ENCODE assay signal across 8 cellular contexts in genomic region chr6:43687437-43688347, GRCh38. TPM values are rescaled to one million over a fixed set of nuclear protein-coding genes. Genes with fewer than 3 reads are reported as not detected.
A peak's percentile ranks its signal among the peaks of the same experiment; 100 is the strongest.
DNase-seq lines count a peak whose midpoint lies in the region; ATAC-seq and TF ChIP-seq lines count a peak whose summit lies in the region.

TSS of gene MRPS18A (minus strand) at chr6:43687791. CDS start at chr6:43687779, 12 bp downstream.

- peaks cover 20% of the 10 kb centered on the region for H3K36me3 ChIP-seq in OCI-LY7 (ENCODE audit: insufficient read depth, low read length)

- peak within 1 kb of the TSS; percentile 98 for H3K4me3 ChIP-seq in OCI-LY7 (ENCODE audit: low read depth, low read length, poor library complexity, severe bottlenecking)

- H3K4me2 ChIP-seq in OCI-LY7 (ENCODE audit: low read length): peak within 1 kb of the TSS; percentile 89

- no TSS peak for BruUV-seq in OCI-LY7 (replicated peaks; lab: Mats Ljungman, UMichigan)

- peaks cover 47% of the 10 kb centered on the region for H3K79me2 ChIP-seq in OCI-LY7 (ENCODE audit: insufficient read depth, low read depth, low read length)

- in situ Hi-C loops in Caki2 (cut with HindIII; ENCODE audit: low pct_unique_long_range_greater_than_20kb, low sequenced_read_pairs): no loop called here

- H3K27ac ChIP-seq in OCI-LY7 (ENCODE audit: low read depth, low read length, poor library complexity, severe bottlenecking) (peak within 1 kb of the TSS; percentile 38), epithelial cell of prostate (peak within 1 kb of the TSS; percentile 76)

- peak within 1 kb of the TSS; percentile 98 for H2AFZ ChIP-seq in OCI-LY7 (ENCODE audit: low read length)

- TF ChIP-seq CTCF in OCI-LY7 (conservative IDR thresholded peaks at IDR 0.05; ENCODE audit: low read length): no peak

- DNase-seq in Caki2 (ENCODE audit: low read depth) (peak; percentile 71), HT1080 (ENCODE audit: low read depth) (peak; percentile 83), OCI-LY7 (ENCODE audit: low spot score) (peak; percentile 81), activated T-cell treated with anti-CD3 and anti-CD28 coated beads for 24 hours (ENCODE audit: low read depth) (peak; percentile 80), epithelial cell of prostate (ENCODE audit: low read depth, low spot score) (no peak), mucosa of gallbladder (ENCODE audit: low spot score) (peak; percentile 84)
- DNase-seq in stimulated activated CD8-positive, alpha-beta memory T cell treated with anti-CD3 and anti-CD28 coated beads, Interleukin-4, amount 100 ng/mL, for 4 hours (ENCODE audit: low read depth in 2 of 2, low spot score in 1 of 2): peak; percentile 56 to 61

- no peaks in the 10 kb centered on the region for H3K9me3 ChIP-seq in OCI-LY7 (ENCODE audit: low read length)

- peaks cover 6% of the 10 kb centered on the region; the same call in 1 of the 2 replicates for H4K20me1 ChIP-seq in OCI-LY7 (ENCODE audit: insufficient read depth, low read length)

- peaks cover 42% of the 10 kb centered on the region for H3K4me1 ChIP-seq in OCI-LY7 (ENCODE audit: insufficient read depth, low read length, poor library complexity, severe bottlenecking)

- intact Hi-C loops in OCI-LY7 (cut with micrococcal nuclease; ENCODE audit: unreplicated experiment): loop anchor here (1.0 kb wide), 1 partner anchor 19 kb away; no protein-coding TSS in a partner anchor

- POLR2A ChIA-PET in OCI-LY7 (lab: Charles Lee): interaction anchor here (0.6 to 4.3 kb wide), 9 partner anchors 9 to 46 kb away, joined by 3 to 44 read pairs (median 3); no protein-coding TSS in a partner anchor

- CTCF ChIA-PET in OCI-LY7 (lab: Charles Lee; ENCODE audit: unreplicated experiment): interaction anchor here (0.9 to 1.6 kb wide), 4 partner anchors 17 to 27 kb away, joined by 3 to 4 read pairs (median 3); no protein-coding TSS in a partner anchor

- H3K9me2 ChIP-seq in OCI-LY7 (ENCODE audit: insufficient read depth, low read length): no peaks in the 10 kb centered on the region

- peak; percentile 87 for ATAC-seq in GM21360 (IDR thresholded peaks at IDR 0.05; ENCODE audit: unreplicated experiment)

RNA-seq across cellular contexts. Expression of gene MRPS18A, which starts in this region (rescaled TPM):
- 92.4 and 125 TPM in 2 replicates for total RNA-seq in Caki2 (2014; rRNA removed; shearing (Covaris generic); ENCODE audit: low replicate concordance)
- total RNA-seq in HT1080 (2014; rRNA removed; shearing (Covaris generic)): 102 and 120 TPM in 2 replicates
- polyA plus RNA-seq in HT1080 (2015; cell fraction: cytosol; rRNA removed): 43.5 and 47.5 TPM in 2 replicates
- polyA plus RNA-seq in HT1080 (2015; cell fraction: nucleus; rRNA removed): 34.1 and 36.0 TPM in 2 replicates
- 57.3 and 86.1 TPM in 2 replicates for total RNA-seq in OCI-LY7 (2014; rRNA removed; shearing (Covaris generic))
- 54.7 and 61.6 TPM in 2 replicates for total RNA-seq in OCI-LY7 (2022)
- 44.3 TPM for total RNA-seq in mucosa of gallbladder
